ENCODE assay signal across 16 cellular contexts in genomic region chr10:1103551-1103950, GRCh38. TPM values are rescaled to one million over a fixed set of nuclear protein-coding genes. Genes with fewer than 3 reads are reported as not detected.
A peak's percentile ranks its signal among the peaks of the same experiment; 100 is the strongest.
DNase-seq lines count a peak whose midpoint lies in the region; ATAC-seq lines count a peak whose summit lies in the region.
"Had no signal": no experiment of that assay in that cellular context is flagged by ENCODE, and none has a peak within 500 bp of the region (broad histone marks: within the 10 kb centered on the region; RNA-seq: fewer than 3 reads in every experiment).

No MANE protein-coding gene starts in this region.

- H3K9me3 Mint-ChIP-seq in activated naive CD8-positive, alpha-beta T cell (ENCODE audit: low read depth): no peaks in the 10 kb centered on the region
- H3K9me3 Mint-ChIP-seq in activated naive CD8-positive, alpha-beta T cell treated with anti-CD3 and anti-CD28 coated beads, Interleukin-2, amount 50 U/mL, for 24 hours: no peaks in the 10 kb centered on the region
- H3K9me3 Mint-ChIP-seq: CD4-positive, CD25-positive, alpha-beta regulatory T cell; H9 had no signal

- no peak for ATAC-seq in activated naive CD8-positive, alpha-beta T cell treated with anti-CD3 and anti-CD28 coated beads, Interleukin-2, amount 50 U/mL, for 24 hours
- ATAC-seq in GM21390 (IDR thresholded peaks at IDR 0.05; ENCODE audit: unreplicated experiment): no peak
- no peak for ATAC-seq in left colon
- ATAC-seq: HepG2 had no signal

- H3K4me3 ChIP-seq in SJSA1: no peak overlapping the region

- peaks cover 9% of the 10 kb centered on the region for H3K36me3 Mint-ChIP-seq in activated naive CD8-positive, alpha-beta T cell
- peaks cover 66% of the 10 kb centered on the region for H3K36me3 Mint-ChIP-seq in activated naive CD8-positive, alpha-beta T cell treated with anti-CD3 and anti-CD28 coated beads, Interleukin-2, amount 50 U/mL, for 24 hours (ENCODE audit: low read depth)

- peaks cover 61% of the 10 kb centered on the region for H3K36me3 ChIP-seq in SJSA1

- no peak overlapping the region for H3K4me3 Mint-ChIP-seq in activated naive CD8-positive, alpha-beta T cell
- no peak overlapping the region for H3K4me3 Mint-ChIP-seq in activated naive CD8-positive, alpha-beta T cell treated with anti-CD3 and anti-CD28 coated beads, Interleukin-2, amount 50 U/mL, for 24 hours
- H3K4me3 Mint-ChIP-seq: CD4-positive, CD25-positive, alpha-beta regulatory T cell; H9 had no signal

- H3K4me1 ChIP-seq in SJSA1 (replicated peaks): peaks cover 9% of the 10 kb centered on the region
- H3K4me1 ChIP-seq: BE2C had no signal

- H3K27me3 ChIP-seq in SJSA1 (replicated peaks): no peaks in the 10 kb centered on the region
- H3K27me3 ChIP-seq: BE2C had no signal

- peak overlapping the region; percentile 40; the same call in 1 of the 2 replicates for H3K27ac ChIP-seq in SJSA1

- H3K27ac Mint-ChIP-seq in activated naive CD8-positive, alpha-beta T cell: peak overlapping the region; percentile 38
- no peak overlapping the region for H3K27ac Mint-ChIP-seq in activated naive CD8-positive, alpha-beta T cell treated with anti-CD3 and anti-CD28 coated beads, Interleukin-2, amount 50 U/mL, for 24 hours

- H3K4me1 Mint-ChIP-seq in activated naive CD8-positive, alpha-beta T cell (ENCODE audit: low read depth): peaks cover 21% of the 10 kb centered on the region
- peaks cover 28% of the 10 kb centered on the region for H3K4me1 Mint-ChIP-seq in activated naive CD8-positive, alpha-beta T cell treated with anti-CD3 and anti-CD28 coated beads, Interleukin-2, amount 50 U/mL, for 24 hours

- no peaks in the 10 kb centered on the region for H3K9me3 ChIP-seq in SJSA1 (replicated peaks)
- H3K9me3 ChIP-seq: BE2C had no signal

- H3K27me3 Mint-ChIP-seq in activated naive CD8-positive, alpha-beta T cell: no peaks in the 10 kb centered on the region
- H3K27me3 Mint-ChIP-seq in activated naive CD8-positive, alpha-beta T cell treated with anti-CD3 and anti-CD28 coated beads, Interleukin-2, amount 50 U/mL, for 24 hours: no peaks in the 10 kb centered on the region
- H3K27me3 Mint-ChIP-seq: CD4-positive, CD25-positive, alpha-beta regulatory T cell had no signal

- DNase-seq in activated naive CD8-positive, alpha-beta T cell treated with anti-CD3 and anti-CD28 coated beads, Interleukin-2, amount 50 U/mL, for 24 hours: no peak
- no peak for DNase-seq in SJSA1 (ENCODE audit: low read depth in 1 of 2, low spot score in 2 of 2)
- peak; percentile 49 for DNase-seq in mesenteric fat pad (ENCODE audit: low spot score)
- no peak for DNase-seq in left colon
- DNase-seq in SKM-1 (lab: John Stamatoyannopoulos, UW; ENCODE audit: unreplicated experiment): no peak
- DNase-seq: ACHN; BE2C; C1 segment of cervical spinal cord; CD4-positive, CD25-positive, alpha-beta regulatory T cell; DMS153; DMS79; GDM1; H9 had no signal

- intact Hi-C loops in left colon (cut with DNase I, micrococcal nuclease): no loop called here

RNA-seq across cellular contexts. Expression of gene WDR37, which starts 47.4 kb away (rescaled TPM):
- total RNA-seq in SJSA1 (2014; rRNA removed; shearing (Covaris generic)): 6.2 and 8.1 TPM in 2 replicates
- total RNA-seq in mesenteric fat pad (17.1 TPM), left colon (10 to 100 TPM; 16.9 to 20.0 TPM)

RNA-seq across cellular contexts. Expression of gene IDI1, which starts 54.6 kb away (rescaled TPM):
- total RNA-seq in SJSA1 (2014; rRNA removed; shearing (Covaris generic)): 61.7 and 88.4 TPM in 2 replicates
- total RNA-seq in mesenteric fat pad (32.3 TPM), left colon (100 to 1,000 TPM in 1 of 2 donors, 10 to 100 TPM in 1; 65.2 to 132 TPM)
